In genomic region chr6:167572106-167572505, GRCh38 we compare ENCODE assay signal across 15 cellular contexts.
"Had no signal": no experiment of that assay in that cellular context is flagged by ENCODE, and none has a peak within 500 bp of the region (broad histone marks: within the 10 kb centered on the region; RNA-seq: fewer than 3 reads in every experiment).

No MANE protein-coding gene starts in this region.

- H3K9me3 Mint-ChIP-seq: activated naive CD8-positive, alpha-beta T cell treated with anti-CD3 and anti-CD28 coated beads for 36 hours; activated T-cell treated with anti-CD3 and anti-CD28 coated beads, Interleukin-2, amount 50 U/mL, for 72 hours; dendritic cell treated with granulocyte-macrophage colony-stimulating factor and Interleukin-4, amounts not matched to agents 40 ng/mL and 50 ng/mL, for 4 days; effector memory CD8-positive, alpha-beta T cell; neural crest cell; stimulated activated memory B cell treated with anti-CD40 and anti-IgM and Interleukin-4, amounts not matched to agents 10 μg/mL and 1 μg/mL and 100 μg/mL, for 72 hours; WTC11 had no signal

- ATAC-seq: activated CD8-positive, alpha-beta T cell treated with anti-CD3 and anti-CD28 coated beads, Interleukin-2, amount 10 ng/mL, durations not matched to agents 7 days and 5 days; activated T-cell treated with anti-CD3 and anti-CD28 coated beads, Interleukin-2, amount 50 U/mL, for 72 hours; effector memory CD8-positive, alpha-beta T cell; pancreas; stimulated activated memory B cell treated with anti-CD40 and anti-IgM and Interleukin-4, amounts not matched to agents 10 μg/mL and 1 μg/mL and 100 μg/mL, for 72 hours; WTC11 had no signal

- H3K27ac ChIP-seq: pancreas had no signal

- H3K27me3 ChIP-seq: pancreas had no signal

- DNase-seq: activated CD4-positive, alpha-beta T cell treated with anti-CD3 and anti-CD28 coated beads for 4 hours; activated CD8-positive, alpha-beta memory T cell treated with anti-CD3 and anti-CD28 coated beads, Interleukin-2, amount 50 U/mL, for 4 hours; activated CD8-positive, alpha-beta T cell treated with anti-CD3 and anti-CD28 coated beads, Interleukin-2, amount 10 ng/mL, durations not matched to agents 7 days and 5 days; activated gamma-delta T cell treated with Interleukin-2 at 50 U/mL for 16 hours; activated naive CD8-positive, alpha-beta T cell treated with anti-CD3 and anti-CD28 coated beads for 36 hours; activated T-cell treated with anti-CD3 and anti-CD28 coated beads, Interleukin-2, amount 50 U/mL, for 72 hours; cerebellar nuclear complex; effector memory CD8-positive, alpha-beta T cell; foreskin melanocyte; midbrain; pancreas had no signal

- H3K27me3 Mint-ChIP-seq: dendritic cell treated with granulocyte-macrophage colony-stimulating factor and Interleukin-4, amounts not matched to agents 40 ng/mL and 50 ng/mL, for 4 days had no signal

- H3K4me1 Mint-ChIP-seq: activated naive CD8-positive, alpha-beta T cell treated with anti-CD3 and anti-CD28 coated beads for 36 hours; stimulated activated memory B cell treated with anti-CD40 and anti-IgM and Interleukin-4, amounts not matched to agents 10 μg/mL and 1 μg/mL and 100 μg/mL, for 72 hours had no signal

- H3K36me3 ChIP-seq: pancreas had no signal

- H3K4me3 ChIP-seq: pancreas had no signal

- H3K9me3 ChIP-seq: pancreas had no signal

- H3K36me3 Mint-ChIP-seq: activated naive CD8-positive, alpha-beta T cell treated with anti-CD3 and anti-CD28 coated beads for 36 hours; stimulated activated memory B cell treated with anti-CD40 and anti-IgM and Interleukin-4, amounts not matched to agents 10 μg/mL and 1 μg/mL and 100 μg/mL, for 72 hours; WTC11 had no signal

- H3K4me3 Mint-ChIP-seq: activated CD8-positive, alpha-beta T cell treated with anti-CD3 and anti-CD28 coated beads, Interleukin-2, amount 10 ng/mL, durations not matched to agents 7 days and 5 days; activated naive CD8-positive, alpha-beta T cell treated with anti-CD3 and anti-CD28 coated beads for 36 hours; activated T-cell treated with anti-CD3 and anti-CD28 coated beads, Interleukin-2, amount 50 U/mL, for 72 hours; dendritic cell treated with granulocyte-macrophage colony-stimulating factor and Interleukin-4, amounts not matched to agents 40 ng/mL and 50 ng/mL, for 4 days; effector memory CD8-positive, alpha-beta T cell; neural crest cell; stimulated activated memory B cell treated with anti-CD40 and anti-IgM and Interleukin-4, amounts not matched to agents 10 μg/mL and 1 μg/mL and 100 μg/mL, for 72 hours; WTC11 had no signal

- H3K4me1 ChIP-seq: pancreas had no signal

- H3K27ac Mint-ChIP-seq: activated CD8-positive, alpha-beta T cell treated with anti-CD3 and anti-CD28 coated beads, Interleukin-2, amount 10 ng/mL, durations not matched to agents 7 days and 5 days; activated naive CD8-positive, alpha-beta T cell treated with anti-CD3 and anti-CD28 coated beads for 36 hours; activated T-cell treated with anti-CD3 and anti-CD28 coated beads, Interleukin-2, amount 50 U/mL, for 72 hours; dendritic cell treated with granulocyte-macrophage colony-stimulating factor and Interleukin-4, amounts not matched to agents 40 ng/mL and 50 ng/mL, for 4 days; effector memory CD8-positive, alpha-beta T cell; stimulated activated memory B cell treated with anti-CD40 and anti-IgM and Interleukin-4, amounts not matched to agents 10 μg/mL and 1 μg/mL and 100 μg/mL, for 72 hours; WTC11 had no signal
